ENCODE assay signal across 18 cellular contexts in the genomic region with DNA sequence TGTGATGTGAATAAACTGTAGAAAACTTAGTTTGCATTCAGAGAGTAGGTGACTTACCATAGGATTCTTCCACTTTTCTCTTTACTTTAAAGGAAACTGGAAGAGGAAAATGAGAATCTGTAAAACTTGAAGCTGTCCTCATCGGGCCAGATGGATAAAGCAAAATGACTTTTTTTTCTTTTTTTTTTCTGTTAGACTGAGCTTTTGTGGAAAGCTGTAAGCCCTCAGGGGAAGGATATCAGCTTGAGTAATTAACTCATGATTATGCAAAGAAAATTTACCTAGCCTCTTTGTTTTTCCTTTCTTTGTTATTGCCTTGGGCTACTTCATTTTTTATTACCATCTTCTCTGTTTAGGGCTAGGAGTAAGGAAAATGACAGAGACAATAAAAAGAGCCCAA. TPM values are rescaled to one million over a fixed set of nuclear protein-coding genes. Genes with fewer than 3 reads are reported as not detected.
DNase-seq lines count a peak whose midpoint lies in the region; ATAC-seq and TF ChIP-seq lines count a peak whose summit lies in the region.
"Had no signal": no experiment of that assay in that cellular context is flagged by ENCODE, and none has a peak within 500 bp of the region (broad histone marks: within the 10 kb centered on the region; RNA-seq: fewer than 3 reads in every experiment).

No MANE protein-coding gene starts in this region.

- no peak overlapping the region for H3K9ac ChIP-seq in SK-N-SH
- H3K9ac ChIP-seq: BLaER1 treated with 17β-estradiol and CSF1 and Interleukin-3, amounts not matched to agents 10 nM and 100 nM; KMS-11 had no signal

- H4K20me1 ChIP-seq in SK-N-SH (ENCODE audit: insufficient read depth) = no peaks in the 10 kb centered on the region
- H4K20me1 ChIP-seq in hepatocyte (ENCODE audit: insufficient read depth, poor library complexity, severe bottlenecking) = no peaks in the 10 kb centered on the region
- H4K20me1 ChIP-seq: BLaER1 treated with 17β-estradiol and CSF1 and Interleukin-3, amounts not matched to agents 10 nM and 100 nM had no signal

- 49% methylated on average over 1 of the region's 1 CpG for WGBS in SK-N-SH (ENCODE audit: low lambda C conversion rate)
- 60% methylated on average over 1 of the region's 1 CpG for WGBS in hepatocyte (ENCODE audit: low lambda C conversion rate, missing lambda C conversion rate)

- TF ChIP-seq CTCF in SK-N-SH (IDR thresholded peaks at IDR 0.05) = no peak
- TF ChIP-seq CTCF in hepatocyte (IDR thresholded peaks at IDR 0.05; ENCODE audit: poor library complexity) = no peak

- H3K9me3 ChIP-seq in SK-N-SH (no peaks in the 10 kb centered on the region), hepatocyte (ENCODE audit: low read depth) (no peaks in the 10 kb centered on the region)
- H3K9me3 ChIP-seq: BLaER1 treated with 17β-estradiol and CSF1 and Interleukin-3, amounts not matched to agents 10 nM and 100 nM had no signal

- no peaks in the 10 kb centered on the region for H3K27me3 Mint-ChIP-seq in central memory CD8-positive, alpha-beta T cell
- no peaks in the 10 kb centered on the region for H3K27me3 Mint-ChIP-seq in stimulated activated memory B cell treated with anti-CD40 and anti-IgM and Interleukin-4, amounts not matched to agents 10 μg/mL and 1 μg/mL and 100 μg/mL, for 72 hours

- DNase-seq in SK-N-SH (peak; percentile 1), NCI-H146 treated with DMSO at 0.1 percent for 48 hours (lab: John Stamatoyannopoulos, UW; ENCODE audit: unreplicated experiment) (peak; percentile 47), hepatocyte (ENCODE audit: low spot score) (no peak)
- DNase-seq in central memory CD8-positive, alpha-beta T cell (ENCODE audit: low spot score in 2 of 2) = no peak
- DNase-seq: 8988T, COR-L47, MM.1S, NCI-H2029, NCI-H226, NCI-H748 treated with DMSO at 0.1 percent for 48 hours, PC-9 had no signal

- no peak overlapping the region for H3K4me3 Mint-ChIP-seq in central memory CD8-positive, alpha-beta T cell
- H3K4me3 Mint-ChIP-seq in stimulated activated memory B cell treated with anti-CD40 and anti-IgM and Interleukin-4, amounts not matched to agents 10 μg/mL and 1 μg/mL and 100 μg/mL, for 72 hours = no peak overlapping the region

- TF ChIP-seq EP300 in SK-N-SH (IDR thresholded peaks at IDR 0.05; ENCODE audit: borderline replicate concordance in 1 of 2, low read depth in 1 of 2, low read length in 1 of 2) = no peak

- H2AFZ ChIP-seq in SK-N-SH (ENCODE audit: low read depth) = no peak overlapping the region
- H2AFZ ChIP-seq in hepatocyte = no peak overlapping the region
- H2AFZ ChIP-seq: PC-9 had no signal

- H3K36me3 ChIP-seq in SK-N-SH (replicated peaks in 1 of 2; ENCODE audit: control insufficient read depth in 1 of 2, insufficient read depth in 2 of 2, low read length in 1 of 2) (peaks cover 48 to 51% of the 10 kb centered on the region in 2 experiments), hepatocyte (replicated peaks; ENCODE audit: insufficient read depth, low read depth) (no peaks in the 10 kb centered on the region)

- H3K27me3 ChIP-seq in SK-N-SH (ENCODE audit: insufficient read depth) = no peaks in the 10 kb centered on the region
- H3K27me3 ChIP-seq in hepatocyte = no peaks in the 10 kb centered on the region
- H3K27me3 ChIP-seq: BLaER1 treated with 17β-estradiol and CSF1 and Interleukin-3, amounts not matched to agents 10 nM and 100 nM had no signal

- no peaks in the 10 kb centered on the region for H3K9me3 Mint-ChIP-seq in central memory CD8-positive, alpha-beta T cell
- H3K9me3 Mint-ChIP-seq in stimulated activated memory B cell treated with anti-CD40 and anti-IgM and Interleukin-4, amounts not matched to agents 10 μg/mL and 1 μg/mL and 100 μg/mL, for 72 hours = no peaks in the 10 kb centered on the region

- POLR2A ChIA-PET in SK-N-SH (lab: Yijun Ruan, JAX) = no interaction called here

- CTCF ChIA-PET in SK-N-SH (lab: Yijun Ruan, JAX) = no interaction called here

- no peaks in the 10 kb centered on the region for H3F3A ChIP-seq in SK-N-SH (replicated peaks; ENCODE audit: insufficient read depth)

- H3K79me2 ChIP-seq in SK-N-SH (ENCODE audit: insufficient read depth) = no peaks in the 10 kb centered on the region
- no peaks in the 10 kb centered on the region for H3K79me2 ChIP-seq in hepatocyte

- no peaks in the 10 kb centered on the region; a peak in 1 of 4 replicates for H3K4me1 ChIP-seq in SK-N-SH (ENCODE audit: control insufficient read depth in 1 of 2, insufficient read depth in 2 of 2, low read depth in 1 of 2, low read length in 1 of 2)
- H3K4me1 ChIP-seq in hepatocyte (ENCODE audit: insufficient read depth) = no peaks in the 10 kb centered on the region

- no peak for TF ChIP-seq RAD21 in SK-N-SH (IDR thresholded peaks at IDR 0.05; ENCODE audit: low read length)

- peaks cover 20% of the 10 kb centered on the region for H3K36me3 Mint-ChIP-seq in central memory CD8-positive, alpha-beta T cell (ENCODE audit: insufficient read depth)
- peaks cover 45% of the 10 kb centered on the region for H3K36me3 Mint-ChIP-seq in stimulated activated memory B cell treated with anti-CD40 and anti-IgM and Interleukin-4, amounts not matched to agents 10 μg/mL and 1 μg/mL and 100 μg/mL, for 72 hours

- H3K27ac ChIP-seq in SK-N-SH (ENCODE audit: low read depth in 2 of 2, low read length in 1 of 2) (no peak overlapping the region), hepatocyte (no peak overlapping the region)
- H3K27ac ChIP-seq: BLaER1 treated with 17β-estradiol and CSF1 and Interleukin-3, amounts not matched to agents 10 nM and 100 nM; KMS-11; PC-9; SK-N-MC had no signal

- ATAC-seq in SK-N-SH treated with all-trans-retinoic acid at 6 μM for 48 hours = no peak
- ATAC-seq in central memory CD8-positive, alpha-beta T cell (replicated peaks; ENCODE audit: extremely low read depth, poor library complexity, severe bottlenecking) = no peak
- ATAC-seq in stimulated activated memory B cell treated with anti-CD40 and anti-IgM and Interleukin-4, amounts not matched to agents 10 μg/mL and 1 μg/mL and 100 μg/mL, for 72 hours = no peak
- ATAC-seq in HG03571 (IDR thresholded peaks at IDR 0.05; ENCODE audit: unreplicated experiment) = no peak
- no peak for ATAC-seq in HG02840 (IDR thresholded peaks at IDR 0.05; ENCODE audit: low FRiP score, unreplicated experiment)

- H3K4me3 ChIP-seq in SK-N-SH (ENCODE audit: low read depth in 2 of 2, low read length in 1 of 2) (no peak overlapping the region), hepatocyte (no peak overlapping the region)
- H3K4me3 ChIP-seq: BLaER1 treated with 17β-estradiol and CSF1 and Interleukin-3, amounts not matched to agents 10 nM and 100 nM; PC-9; SK-N-MC had no signal

- peak overlapping the region; percentile 68 for H3K27ac Mint-ChIP-seq in central memory CD8-positive, alpha-beta T cell (ENCODE audit: low read depth)
- H3K27ac Mint-ChIP-seq in stimulated activated memory B cell treated with anti-CD40 and anti-IgM and Interleukin-4, amounts not matched to agents 10 μg/mL and 1 μg/mL and 100 μg/mL, for 72 hours = peak overlapping the region; percentile 8

- H3K9me2 ChIP-seq in SK-N-SH (no peaks in the 10 kb centered on the region), hepatocyte (replicated peaks; ENCODE audit: insufficient read depth) (no peaks in the 10 kb centered on the region)

- no peak overlapping the region for H3K4me2 ChIP-seq in SK-N-SH
- H3K4me2 ChIP-seq in hepatocyte = no peak overlapping the region
- H3K4me2 ChIP-seq: BLaER1 treated with 17β-estradiol and CSF1 and Interleukin-3, amounts not matched to agents 10 nM and 100 nM; KMS-11; PC-9 had no signal

- peaks cover 35% of the 10 kb centered on the region for H3K4me1 Mint-ChIP-seq in central memory CD8-positive, alpha-beta T cell
- peaks cover 29% of the 10 kb centered on the region for H3K4me1 Mint-ChIP-seq in stimulated activated memory B cell treated with anti-CD40 and anti-IgM and Interleukin-4, amounts not matched to agents 10 μg/mL and 1 μg/mL and 100 μg/mL, for 72 hours

TF ChIP-seq in SK-N-SH, 30 proteins besides CTCF, POLR2A, EP300 and RAD21 (continues in another document):
- TF ChIP-seq, protein P1, sequence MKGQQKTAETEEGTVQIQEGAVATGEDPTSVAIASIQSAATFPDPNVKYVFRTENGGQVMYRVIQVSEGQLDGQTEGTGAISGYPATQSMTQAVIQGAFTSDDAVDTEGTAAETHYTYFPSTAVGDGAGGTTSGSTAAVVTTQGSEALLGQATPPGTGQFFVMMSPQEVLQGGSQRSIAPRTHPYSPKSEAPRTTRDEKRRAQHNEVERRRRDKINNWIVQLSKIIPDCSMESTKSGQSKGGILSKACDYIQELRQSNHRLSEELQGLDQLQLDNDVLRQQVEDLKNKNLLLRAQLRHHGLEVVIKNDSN (IDR thresholded peaks at IDR 0.05; ENCODE audit: borderline replicate concordance, low read depth) = no peak
- TF ChIP-seq EZH2phosphoT487 (IDR thresholded peaks at IDR 0.05; ENCODE audit: borderline replicate concordance, low read depth) (no peak), RCOR1 (IDR thresholded peaks at IDR 0.05; ENCODE audit: low read length) (no peak), RFX5 (IDR thresholded peaks at IDR 0.05; ENCODE audit: low read length) (no peak), NRF1 (IDR thresholded peaks at IDR 0.05; ENCODE audit: low read depth, low read length) (no peak), JUND (IDR thresholded peaks at IDR 0.05) (no peak), SIN3A (IDR thresholded peaks at IDR 0.05; ENCODE audit: borderline replicate concordance, low read depth, low read length) (no peak), FOSL2 (IDR thresholded peaks at IDR 0.05; ENCODE audit: borderline replicate concordance, low read depth) (no peak)

TF ChIP-seq in SK-N-SH treated with all-trans-retinoic acid at 6 μM for 48 hours, 23 proteins besides CTCF, POLR2A, EP300 and RAD21 (continues in another document):
- TF ChIP-seq, protein P2, sequence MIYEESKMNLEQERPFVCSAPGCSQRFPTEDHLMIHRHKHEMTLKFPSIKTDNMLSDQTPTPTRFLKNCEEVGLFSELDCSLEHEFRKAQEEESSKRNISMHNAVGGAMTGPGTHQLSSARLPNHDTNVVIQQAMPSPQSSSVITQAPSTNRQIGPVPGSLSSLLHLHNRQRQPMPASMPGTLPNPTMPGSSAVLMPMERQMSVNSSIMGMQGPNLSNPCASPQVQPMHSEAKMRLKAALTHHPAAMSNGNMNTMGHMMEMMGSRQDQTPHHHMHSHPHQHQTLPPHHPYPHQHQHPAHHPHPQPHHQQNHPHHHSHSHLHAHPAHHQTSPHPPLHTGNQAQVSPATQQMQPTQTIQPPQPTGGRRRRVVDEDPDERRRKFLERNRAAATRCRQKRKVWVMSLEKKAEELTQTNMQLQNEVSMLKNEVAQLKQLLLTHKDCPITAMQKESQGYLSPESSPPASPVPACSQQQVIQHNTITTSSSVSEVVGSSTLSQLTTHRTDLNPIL (CRISPR knock-in tag; IDR thresholded peaks at IDR 0.05; ENCODE audit: low read depth) = no peak
- no peak for TF ChIP-seq ARNTL (CRISPR knock-in tag; IDR thresholded peaks at IDR 0.05; ENCODE audit: borderline replicate concordance, low read depth)

RNA-seq across cellular contexts. Expression of a gene that starts 53.4 kb away (rescaled TPM):
- 36.6 and 50.2 TPM in 2 replicates for polyA plus RNA-seq in SK-N-SH (2012; rRNA removed)
- 59.0 and 66.6 TPM in 2 replicates for polyA plus RNA-seq in SK-N-SH (2012; cell fraction: cytosol; rRNA removed)
- 19.0 and 31.1 TPM in 2 replicates for polyA plus RNA-seq in SK-N-SH (2012; cell fraction: nucleus; rRNA removed)
- total RNA-seq in hepatocyte = 35.7 and 42.4 TPM in 2 replicates
- polyA plus RNA-seq in hepatocyte = 12.6 and 19.8 TPM in 2 replicates

Comparison
In these comparisons a context has a peak if more than half of its experiments do, and no peak if none do; other contexts are left out.
1. DNase-seq: peak in SK-N-SH (single experiment) and NCI-H146 treated with DMSO at 0.1 percent for 48 hours (single experiment); none in central memory CD8-positive, alpha-beta T cell (0 of 2) and hepatocyte (single experiment).